In the genomic region with DNA sequence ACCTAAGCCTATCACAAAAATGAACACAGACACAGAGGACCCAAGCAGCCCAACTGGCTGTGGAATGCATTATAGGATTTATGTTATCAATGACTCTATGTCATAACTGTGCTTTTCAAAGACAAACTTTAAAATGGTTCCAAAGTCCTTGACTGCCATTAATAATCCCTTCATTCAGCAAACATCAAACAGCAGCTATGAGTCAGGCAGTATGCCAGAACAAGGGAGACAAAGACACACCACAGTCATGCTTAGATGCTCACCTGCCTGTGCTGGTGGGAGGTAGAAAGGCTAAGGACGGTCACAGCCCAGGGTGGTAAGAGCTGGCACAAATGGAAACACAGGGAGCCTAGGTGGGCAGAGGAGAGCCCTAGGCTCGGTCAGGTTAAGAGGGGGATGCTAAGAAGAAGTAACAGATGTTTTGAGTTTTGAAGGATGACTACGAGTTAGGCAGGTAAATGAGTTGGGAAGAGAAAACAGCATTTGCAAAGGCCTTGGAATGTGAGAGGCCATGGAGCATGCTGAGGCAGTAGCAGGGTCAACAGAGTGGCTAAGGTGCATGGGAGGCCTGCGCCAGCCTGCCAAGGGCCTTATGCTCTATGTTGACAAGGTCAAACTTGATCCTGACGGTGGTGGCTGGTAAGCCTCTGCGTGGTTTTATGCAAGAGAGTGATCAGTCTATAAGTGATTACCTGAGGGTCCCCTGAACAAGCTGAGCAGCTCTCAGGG, we compare ENCODE assay signal across 1 cellular context.
TF ChIP-seq lines count a peak whose summit lies in the region.

No MANE protein-coding gene starts in this region.

TF ChIP-seq in HepG2, 621 proteins besides CTCF, POLR2A, EP300 and RAD21 (continued from another document and continues in another):
- no peak for TF ChIP-seq TOPORS (CRISPR knock-in tag; IDR thresholded peaks at IDR 0.05)
- TF ChIP-seq, protein P1, sequence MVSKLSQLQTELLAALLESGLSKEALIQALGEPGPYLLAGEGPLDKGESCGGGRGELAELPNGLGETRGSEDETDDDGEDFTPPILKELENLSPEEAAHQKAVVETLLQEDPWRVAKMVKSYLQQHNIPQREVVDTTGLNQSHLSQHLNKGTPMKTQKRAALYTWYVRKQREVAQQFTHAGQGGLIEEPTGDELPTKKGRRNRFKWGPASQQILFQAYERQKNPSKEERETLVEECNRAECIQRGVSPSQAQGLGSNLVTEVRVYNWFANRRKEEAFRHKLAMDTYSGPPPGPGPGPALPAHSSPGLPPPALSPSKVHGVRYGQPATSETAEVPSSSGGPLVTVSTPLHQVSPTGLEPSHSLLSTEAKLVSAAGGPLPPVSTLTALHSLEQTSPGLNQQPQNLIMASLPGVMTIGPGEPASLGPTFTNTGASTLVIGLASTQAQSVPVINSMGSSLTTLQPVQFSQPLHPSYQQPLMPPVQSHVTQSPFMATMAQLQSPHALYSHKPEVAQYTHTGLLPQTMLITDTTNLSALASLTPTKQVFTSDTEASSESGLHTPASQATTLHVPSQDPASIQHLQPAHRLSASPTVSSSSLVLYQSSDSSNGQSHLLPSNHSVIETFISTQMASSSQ (IDR thresholded peaks at IDR 0.05; ENCODE audit: low read depth) = no peak
- TF ChIP-seq, protein P1 (CRISPR knock-in tag; IDR thresholded peaks at IDR 0.05; ENCODE audit: borderline replicate concordance) = peak; percentile 54; the same call in 1 of the 2 replicates
- no peak for TF ChIP-seq ZMYM3 (CRISPR knock-in tag; IDR thresholded peaks at IDR 0.05)
- TF ChIP-seq HDAC2 (CRISPR knock-in tag; IDR thresholded peaks at IDR 0.05) = peak; percentile 30; the same call in 1 of the 2 replicates
- no peak for TF ChIP-seq MTF2 (CRISPR knock-in tag; IDR thresholded peaks at IDR 0.05; ENCODE audit: borderline replicate concordance)
- no peak for TF ChIP-seq MATR3 (CRISPR knock-in tag; IDR thresholded peaks at IDR 0.05)
- TF ChIP-seq, protein P2, sequence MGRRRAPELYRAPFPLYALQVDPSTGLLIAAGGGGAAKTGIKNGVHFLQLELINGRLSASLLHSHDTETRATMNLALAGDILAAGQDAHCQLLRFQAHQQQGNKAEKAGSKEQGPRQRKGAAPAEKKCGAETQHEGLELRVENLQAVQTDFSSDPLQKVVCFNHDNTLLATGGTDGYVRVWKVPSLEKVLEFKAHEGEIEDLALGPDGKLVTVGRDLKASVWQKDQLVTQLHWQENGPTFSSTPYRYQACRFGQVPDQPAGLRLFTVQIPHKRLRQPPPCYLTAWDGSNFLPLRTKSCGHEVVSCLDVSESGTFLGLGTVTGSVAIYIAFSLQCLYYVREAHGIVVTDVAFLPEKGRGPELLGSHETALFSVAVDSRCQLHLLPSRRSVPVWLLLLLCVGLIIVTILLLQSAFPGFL (CRISPR knock-in tag; IDR thresholded peaks at IDR 0.05) = no peak
- no peak for TF ChIP-seq GFI1 (CRISPR knock-in tag; IDR thresholded peaks at IDR 0.05; ENCODE audit: borderline replicate concordance)
- TF ChIP-seq PITX1 (CRISPR knock-in tag; IDR thresholded peaks at IDR 0.05) = peak; percentile 61; the same call in 1 of the 2 replicates
- TF ChIP-seq, protein P3, sequence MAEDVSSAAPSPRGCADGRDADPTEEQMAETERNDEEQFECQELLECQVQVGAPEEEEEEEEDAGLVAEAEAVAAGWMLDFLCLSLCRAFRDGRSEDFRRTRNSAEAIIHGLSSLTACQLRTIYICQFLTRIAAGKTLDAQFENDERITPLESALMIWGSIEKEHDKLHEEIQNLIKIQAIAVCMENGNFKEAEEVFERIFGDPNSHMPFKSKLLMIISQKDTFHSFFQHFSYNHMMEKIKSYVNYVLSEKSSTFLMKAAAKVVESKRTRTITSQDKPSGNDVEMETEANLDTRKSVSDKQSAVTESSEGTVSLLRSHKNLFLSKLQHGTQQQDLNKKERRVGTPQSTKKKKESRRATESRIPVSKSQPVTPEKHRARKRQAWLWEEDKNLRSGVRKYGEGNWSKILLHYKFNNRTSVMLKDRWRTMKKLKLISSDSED (CRISPR knock-in tag; IDR thresholded peaks at IDR 0.05) = no peak
- no peak for TF ChIP-seq SETDB1 (CRISPR knock-in tag; IDR thresholded peaks at IDR 0.05; ENCODE audit: borderline replicate concordance)
- no peak for TF ChIP-seq RFX1 (IDR thresholded peaks at IDR 0.05)
- TF ChIP-seq, protein P4, sequence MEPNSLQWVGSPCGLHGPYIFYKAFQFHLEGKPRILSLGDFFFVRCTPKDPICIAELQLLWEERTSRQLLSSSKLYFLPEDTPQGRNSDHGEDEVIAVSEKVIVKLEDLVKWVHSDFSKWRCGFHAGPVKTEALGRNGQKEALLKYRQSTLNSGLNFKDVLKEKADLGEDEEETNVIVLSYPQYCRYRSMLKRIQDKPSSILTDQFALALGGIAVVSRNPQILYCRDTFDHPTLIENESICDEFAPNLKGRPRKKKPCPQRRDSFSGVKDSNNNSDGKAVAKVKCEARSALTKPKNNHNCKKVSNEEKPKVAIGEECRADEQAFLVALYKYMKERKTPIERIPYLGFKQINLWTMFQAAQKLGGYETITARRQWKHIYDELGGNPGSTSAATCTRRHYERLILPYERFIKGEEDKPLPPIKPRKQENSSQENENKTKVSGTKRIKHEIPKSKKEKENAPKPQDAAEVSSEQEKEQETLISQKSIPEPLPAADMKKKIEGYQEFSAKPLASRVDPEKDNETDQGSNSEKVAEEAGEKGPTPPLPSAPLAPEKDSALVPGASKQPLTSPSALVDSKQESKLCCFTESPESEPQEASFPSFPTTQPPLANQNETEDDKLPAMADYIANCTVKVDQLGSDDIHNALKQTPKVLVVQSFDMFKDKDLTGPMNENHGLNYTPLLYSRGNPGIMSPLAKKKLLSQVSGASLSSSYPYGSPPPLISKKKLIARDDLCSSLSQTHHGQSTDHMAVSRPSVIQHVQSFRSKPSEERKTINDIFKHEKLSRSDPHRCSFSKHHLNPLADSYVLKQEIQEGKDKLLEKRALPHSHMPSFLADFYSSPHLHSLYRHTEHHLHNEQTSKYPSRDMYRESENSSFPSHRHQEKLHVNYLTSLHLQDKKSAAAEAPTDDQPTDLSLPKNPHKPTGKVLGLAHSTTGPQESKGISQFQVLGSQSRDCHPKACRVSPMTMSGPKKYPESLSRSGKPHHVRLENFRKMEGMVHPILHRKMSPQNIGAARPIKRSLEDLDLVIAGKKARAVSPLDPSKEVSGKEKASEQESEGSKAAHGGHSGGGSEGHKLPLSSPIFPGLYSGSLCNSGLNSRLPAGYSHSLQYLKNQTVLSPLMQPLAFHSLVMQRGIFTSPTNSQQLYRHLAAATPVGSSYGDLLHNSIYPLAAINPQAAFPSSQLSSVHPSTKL (CRISPR knock-in tag; IDR thresholded peaks at IDR 0.05) = peak; percentile 81
- TF ChIP-seq, protein P5, sequence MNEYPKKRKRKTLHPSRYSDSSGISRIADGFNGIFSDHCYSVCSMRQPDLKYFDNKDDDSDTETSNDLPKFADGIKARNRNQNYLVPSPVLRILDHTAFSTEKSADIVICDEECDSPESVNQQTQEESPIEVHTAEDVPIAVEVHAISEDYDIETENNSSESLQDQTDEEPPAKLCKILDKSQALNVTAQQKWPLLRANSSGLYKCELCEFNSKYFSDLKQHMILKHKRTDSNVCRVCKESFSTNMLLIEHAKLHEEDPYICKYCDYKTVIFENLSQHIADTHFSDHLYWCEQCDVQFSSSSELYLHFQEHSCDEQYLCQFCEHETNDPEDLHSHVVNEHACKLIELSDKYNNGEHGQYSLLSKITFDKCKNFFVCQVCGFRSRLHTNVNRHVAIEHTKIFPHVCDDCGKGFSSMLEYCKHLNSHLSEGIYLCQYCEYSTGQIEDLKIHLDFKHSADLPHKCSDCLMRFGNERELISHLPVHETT (CRISPR knock-in tag; conservative IDR thresholded peaks at IDR 0.05) = no peak
- no peak for TF ChIP-seq KLF15 (CRISPR knock-in tag; IDR thresholded peaks at IDR 0.05; ENCODE audit: borderline replicate concordance)
- TF ChIP-seq ZNF329 (CRISPR knock-in tag; IDR thresholded peaks at IDR 0.05; ENCODE audit: low read depth) = no peak
- peak; percentile 29; the same call in 1 of the 2 replicates for TF ChIP-seq TBX2 (CRISPR knock-in tag; IDR thresholded peaks at IDR 0.05; ENCODE audit: borderline replicate concordance)
- no peak for TF ChIP-seq NFE2L1 (CRISPR knock-in tag; IDR thresholded peaks at IDR 0.05; ENCODE audit: borderline replicate concordance)
- no peak for TF ChIP-seq ZNF33A (CRISPR knock-in tag; IDR thresholded peaks at IDR 0.05; ENCODE audit: borderline replicate concordance)
- no peak for TF ChIP-seq SMAD1 (CRISPR knock-in tag; IDR thresholded peaks at IDR 0.05; ENCODE audit: borderline replicate concordance, low read depth)
- TF ChIP-seq ZNF430 (CRISPR knock-in tag; IDR thresholded peaks at IDR 0.05) = no peak
- no peak for TF ChIP-seq ZNF615 (CRISPR knock-in tag; IDR thresholded peaks at IDR 0.05; ENCODE audit: borderline replicate concordance)
- TF ChIP-seq, protein P6, sequence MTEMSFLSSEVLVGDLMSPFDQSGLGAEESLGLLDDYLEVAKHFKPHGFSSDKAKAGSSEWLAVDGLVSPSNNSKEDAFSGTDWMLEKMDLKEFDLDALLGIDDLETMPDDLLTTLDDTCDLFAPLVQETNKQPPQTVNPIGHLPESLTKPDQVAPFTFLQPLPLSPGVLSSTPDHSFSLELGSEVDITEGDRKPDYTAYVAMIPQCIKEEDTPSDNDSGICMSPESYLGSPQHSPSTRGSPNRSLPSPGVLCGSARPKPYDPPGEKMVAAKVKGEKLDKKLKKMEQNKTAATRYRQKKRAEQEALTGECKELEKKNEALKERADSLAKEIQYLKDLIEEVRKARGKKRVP (CRISPR knock-in tag; IDR thresholded peaks at IDR 0.05) = 0 out of 4 replicates have a peak, but pooled peaks of 1 of the 2 experiments have one; percentile 33
- TF ChIP-seq, protein P7, sequence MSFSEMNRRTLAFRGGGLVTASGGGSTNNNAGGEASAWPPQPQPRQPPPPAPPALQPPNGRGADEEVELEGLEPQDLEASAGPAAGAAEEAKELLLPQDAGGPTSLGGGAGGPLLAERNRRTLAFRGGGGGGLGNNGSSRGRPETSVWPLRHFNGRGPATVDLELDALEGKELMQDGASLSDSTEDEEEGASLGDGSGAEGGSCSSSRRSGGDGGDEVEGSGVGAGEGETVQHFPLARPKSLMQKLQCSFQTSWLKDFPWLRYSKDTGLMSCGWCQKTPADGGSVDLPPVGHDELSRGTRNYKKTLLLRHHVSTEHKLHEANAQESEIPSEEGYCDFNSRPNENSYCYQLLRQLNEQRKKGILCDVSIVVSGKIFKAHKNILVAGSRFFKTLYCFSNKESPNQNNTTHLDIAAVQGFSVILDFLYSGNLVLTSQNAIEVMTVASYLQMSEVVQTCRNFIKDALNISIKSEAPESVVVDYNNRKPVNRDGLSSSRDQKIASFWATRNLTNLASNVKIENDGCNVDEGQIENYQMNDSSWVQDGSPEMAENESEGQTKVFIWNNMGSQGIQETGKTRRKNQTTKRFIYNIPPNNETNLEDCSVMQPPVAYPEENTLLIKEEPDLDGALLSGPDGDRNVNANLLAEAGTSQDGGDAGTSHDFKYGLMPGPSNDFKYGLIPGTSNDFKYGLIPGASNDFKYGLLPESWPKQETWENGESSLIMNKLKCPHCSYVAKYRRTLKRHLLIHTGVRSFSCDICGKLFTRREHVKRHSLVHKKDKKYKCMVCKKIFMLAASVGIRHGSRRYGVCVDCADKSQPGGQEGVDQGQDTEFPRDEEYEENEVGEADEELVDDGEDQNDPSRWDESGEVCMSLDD (CRISPR knock-in tag; IDR thresholded peaks at IDR 0.05; ENCODE audit: borderline replicate concordance) = no peak
- TF ChIP-seq ZNF546 (CRISPR knock-in tag; conservative IDR thresholded peaks at IDR 0.05) = no peak
- peak; percentile 31; the same call in 1 of the 2 replicates for TF ChIP-seq POGZ (CRISPR knock-in tag; IDR thresholded peaks at IDR 0.05)
- TF ChIP-seq REXO4 (CRISPR knock-in tag; IDR thresholded peaks at IDR 0.05; ENCODE audit: borderline replicate concordance) = no peak
- TF ChIP-seq, protein P8, sequence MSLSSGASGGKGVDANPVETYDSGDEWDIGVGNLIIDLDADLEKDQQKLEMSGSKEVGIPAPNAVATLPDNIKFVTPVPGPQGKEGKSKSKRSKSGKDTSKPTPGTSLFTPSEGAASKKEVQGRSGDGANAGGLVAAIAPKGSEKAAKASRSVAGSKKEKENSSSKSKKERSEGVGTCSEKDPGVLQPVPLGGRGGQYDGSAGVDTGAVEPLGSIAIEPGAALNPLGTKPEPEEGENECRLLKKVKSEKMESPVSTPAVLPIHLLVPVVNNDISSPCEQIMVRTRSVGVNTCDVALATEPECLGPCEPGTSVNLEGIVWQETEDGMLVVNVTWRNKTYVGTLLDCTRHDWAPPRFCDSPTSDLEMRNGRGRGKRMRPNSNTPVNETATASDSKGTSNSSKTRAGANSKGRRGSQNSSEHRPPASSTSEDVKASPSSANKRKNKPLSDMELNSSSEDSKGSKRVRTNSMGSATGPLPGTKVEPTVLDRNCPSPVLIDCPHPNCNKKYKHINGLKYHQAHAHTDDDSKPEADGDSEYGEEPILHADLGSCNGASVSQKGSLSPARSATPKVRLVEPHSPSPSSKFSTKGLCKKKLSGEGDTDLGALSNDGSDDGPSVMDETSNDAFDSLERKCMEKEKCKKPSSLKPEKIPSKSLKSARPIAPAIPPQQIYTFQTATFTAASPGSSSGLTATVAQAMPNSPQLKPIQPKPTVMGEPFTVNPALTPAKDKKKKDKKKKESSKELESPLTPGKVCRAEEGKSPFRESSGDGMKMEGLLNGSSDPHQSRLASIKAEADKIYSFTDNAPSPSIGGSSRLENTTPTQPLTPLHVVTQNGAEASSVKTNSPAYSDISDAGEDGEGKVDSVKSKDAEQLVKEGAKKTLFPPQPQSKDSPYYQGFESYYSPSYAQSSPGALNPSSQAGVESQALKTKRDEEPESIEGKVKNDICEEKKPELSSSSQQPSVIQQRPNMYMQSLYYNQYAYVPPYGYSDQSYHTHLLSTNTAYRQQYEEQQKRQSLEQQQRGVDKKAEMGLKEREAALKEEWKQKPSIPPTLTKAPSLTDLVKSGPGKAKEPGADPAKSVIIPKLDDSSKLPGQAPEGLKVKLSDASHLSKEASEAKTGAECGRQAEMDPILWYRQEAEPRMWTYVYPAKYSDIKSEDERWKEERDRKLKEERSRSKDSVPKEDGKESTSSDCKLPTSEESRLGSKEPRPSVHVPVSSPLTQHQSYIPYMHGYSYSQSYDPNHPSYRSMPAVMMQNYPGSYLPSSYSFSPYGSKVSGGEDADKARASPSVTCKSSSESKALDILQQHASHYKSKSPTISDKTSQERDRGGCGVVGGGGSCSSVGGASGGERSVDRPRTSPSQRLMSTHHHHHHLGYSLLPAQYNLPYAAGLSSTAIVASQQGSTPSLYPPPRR (CRISPR knock-in tag; IDR thresholded peaks at IDR 0.05; ENCODE audit: borderline replicate concordance) = 0 out of 2 replicates have a peak, but pooled peaks have one; percentile 48
- no peak for TF ChIP-seq NCOA5 (CRISPR knock-in tag; IDR thresholded peaks at IDR 0.05)
- no peak for TF ChIP-seq JDP2 (CRISPR knock-in tag; IDR thresholded peaks at IDR 0.05; ENCODE audit: borderline replicate concordance)
- TF ChIP-seq ZNF235 (CRISPR knock-in tag; IDR thresholded peaks at IDR 0.05; ENCODE audit: borderline replicate concordance) = no peak
